In the genomic region with DNA sequence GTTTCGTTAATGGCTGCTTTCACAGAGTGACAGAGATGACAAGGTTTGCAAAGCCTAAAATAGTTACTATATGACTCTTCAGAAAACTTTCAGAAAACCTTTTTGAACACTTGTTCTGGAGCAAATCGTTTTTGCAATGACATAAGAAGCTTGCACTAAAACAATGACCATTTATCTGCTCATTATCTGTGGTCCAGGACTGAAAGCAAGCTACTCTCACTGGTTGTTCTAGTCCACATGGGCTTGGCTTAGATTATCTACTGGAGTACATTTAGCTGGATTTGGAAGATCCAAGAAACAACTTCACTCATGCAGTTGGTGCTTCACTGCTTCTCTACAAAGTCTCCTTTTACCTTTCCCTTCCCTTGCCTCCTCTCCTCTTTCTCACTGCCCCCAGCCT, we compare ENCODE assay signal across 23 cellular contexts.
DNase-seq lines count a peak whose midpoint lies in the region; ATAC-seq and TF ChIP-seq lines count a peak whose summit lies in the region.
"Had no signal": no experiment of that assay in that cellular context is flagged by ENCODE, and none has a peak within 500 bp of the region (broad histone marks: within the 10 kb centered on the region; RNA-seq: fewer than 3 reads in every experiment).

No MANE protein-coding gene starts in this region.

- H3K27me3 Mint-ChIP-seq in WTC11 (ENCODE audit: low read depth): no peaks in the 10 kb centered on the region
- H3K27me3 Mint-ChIP-seq: CD4-positive, alpha-beta memory T cell; CD4-positive, CD25-positive, alpha-beta regulatory T cell; CD8-positive, alpha-beta memory T cell had no signal

- H3K27ac ChIP-seq in HCT116 (ENCODE audit: low read depth, low read length) (no peak overlapping the region), OCI-LY3 (ENCODE audit: low read length) (no peak overlapping the region), heart left ventricle (no peak overlapping the region)
- H3K27ac ChIP-seq: 22Rv1, A549, BLaER1 had no signal

- H2AFZ ChIP-seq in HCT116 (ENCODE audit: low read depth, low read length, poor library complexity, severe bottlenecking) (peak overlapping the region; percentile 4), OCI-LY3 (ENCODE audit: low read depth, low read length) (0 out of 2 replicates have a peak overlapping the region, but pooled peaks have one; percentile 33)

- H3K4me2 ChIP-seq in HCT116 (ENCODE audit: low read length) (no peak overlapping the region), OCI-LY3 (ENCODE audit: low read length) (peak overlapping the region; percentile 9; the same call in 1 of the 2 replicates)
- H3K4me2 ChIP-seq: A549, BLaER1 had no signal

- BruUV-seq in HCT116 (replicated peaks; lab: Mats Ljungman, UMichigan): no TSS peak

- TF ChIP-seq CTCF in HCT116 (IDR thresholded peaks at IDR 0.05 in 2 of 3, conservative IDR thresholded peaks at IDR 0.05 in 1 of 3; ENCODE audit: borderline replicate concordance in 1 of 3, insufficient read depth in 1 of 3, low read depth in 2 of 3, low read length in 2 of 3) (no peak), OCI-LY3 (IDR thresholded peaks at IDR 0.05; ENCODE audit: low read depth, low read length) (no peak), WTC11 (IDR thresholded peaks at IDR 0.05) (no peak), heart left ventricle (IDR thresholded peaks at IDR 0.05) (no peak)

- no peak for ATAC-seq in HCT116
- no peak for ATAC-seq in WTC11
- no peak for ATAC-seq in GM21619 (IDR thresholded peaks at IDR 0.05; ENCODE audit: unreplicated experiment)
- ATAC-seq in heart left ventricle: no peak
- ATAC-seq in HG03439 (IDR thresholded peaks at IDR 0.05; ENCODE audit: unreplicated experiment): no peak
- ATAC-seq: A549 had no signal

- no peaks in the 10 kb centered on the region for H3K9me3 Mint-ChIP-seq in WTC11

- CTCF ChIA-PET in HCT116 (lab: Charles Lee) (no interaction called here), WTC11 (lab: Charles Lee) (no interaction called here)

- no peaks in the 10 kb centered on the region for H3K9me3 ChIP-seq in HCT116 (ENCODE audit: control insufficient read depth in 1 of 2, insufficient read depth in 1 of 2, low read depth in 1 of 2, low read length in 2 of 2)
- no peaks in the 10 kb centered on the region for H3K9me3 ChIP-seq in OCI-LY3 (ENCODE audit: insufficient read depth, low read length)
- H3K9me3 ChIP-seq in heart left ventricle: peaks cover 0 to 10% (median 0%) of the 10 kb centered on the region in 12 donors
- H3K9me3 ChIP-seq: A549, BE2C, BLaER1 had no signal

- H3K4me3 ChIP-seq in HCT116 (replicated peaks in 1 of 2; ENCODE audit: low read depth in 1 of 2, low read length in 2 of 2): no peak overlapping the region
- H3K4me3 ChIP-seq in OCI-LY3 (ENCODE audit: low read length): no peak overlapping the region
- no peak overlapping the region for H3K4me3 ChIP-seq in heart left ventricle
- H3K4me3 ChIP-seq: A549, BLaER1 had no signal

- peaks cover 33% of the 10 kb centered on the region for H3K4me1 Mint-ChIP-seq in WTC11
- H3K4me1 Mint-ChIP-seq: CD14-positive monocyte; CD4-positive, alpha-beta memory T cell; CD4-positive, CD25-positive, alpha-beta regulatory T cell; CD8-positive, alpha-beta memory T cell had no signal

- H3K9me2 ChIP-seq in HCT116 (ENCODE audit: insufficient read depth): no peaks in the 10 kb centered on the region

- H3K27me3 ChIP-seq in HCT116 (ENCODE audit: insufficient read depth, low read length) (no peaks in the 10 kb centered on the region), OCI-LY3 (ENCODE audit: low read depth, low read length) (no peaks in the 10 kb centered on the region), heart left ventricle (no peaks in the 10 kb centered on the region)
- H3K27me3 ChIP-seq: BE2C, BLaER1 had no signal

- H4K20me1 ChIP-seq in HCT116 (ENCODE audit: insufficient read depth): no peaks in the 10 kb centered on the region
- H4K20me1 ChIP-seq in OCI-LY3 (ENCODE audit: insufficient read depth, low read length): no peaks in the 10 kb centered on the region
- H4K20me1 ChIP-seq: BLaER1 had no signal

- DNase-seq in HCT116 (ENCODE audit: low read depth, low spot score) (no peak), WTC11 (ENCODE audit: low spot score) (no peak), heart left ventricle (no peak)
- DNase-seq: BE2C; C1 segment of cervical spinal cord; CD4-positive, alpha-beta memory T cell; CD4-positive, CD25-positive, alpha-beta regulatory T cell; CD8-positive, alpha-beta memory T cell; COR-L47; DMS 273 treated with DMSO at 0.1 percent for 48 hours; DMS153; DMS53; DMS79; DND-41; EL; GDM1 had no signal

- no peaks in the 10 kb centered on the region for H3K36me3 Mint-ChIP-seq in WTC11
- H3K36me3 Mint-ChIP-seq: CD14-positive monocyte; CD4-positive, alpha-beta memory T cell; CD4-positive, CD25-positive, alpha-beta regulatory T cell; CD8-positive, alpha-beta memory T cell had no signal

- 48 to 63% (median 52%) methylated on average over 2 of the region's 2 CpGs for WGBS in heart left ventricle, 4 donors

- intact Hi-C loops in HCT116 (cut with micrococcal nuclease) (no loop called here), heart left ventricle (cut with DNase I) (no loop called here)

- H3K4me3 Mint-ChIP-seq in WTC11: no peak overlapping the region
- H3K4me3 Mint-ChIP-seq: CD14-positive monocyte; CD4-positive, alpha-beta memory T cell; CD4-positive, CD25-positive, alpha-beta regulatory T cell; CD8-positive, alpha-beta memory T cell had no signal

- H3K4me1 ChIP-seq in HCT116 (ENCODE audit: control insufficient read depth in 1 of 2, insufficient read depth in 2 of 2, low read length in 2 of 2) (no peaks in the 10 kb centered on the region), OCI-LY3 (ENCODE audit: low read length) (peaks cover 9% of the 10 kb centered on the region), heart left ventricle (no peaks in the 10 kb centered on the region)
- H3K4me1 ChIP-seq: A549, BE2C, BLaER1 had no signal

- H3K27ac Mint-ChIP-seq in WTC11: peak overlapping the region; percentile 4; the same call in 1 of the 2 replicates
- H3K27ac Mint-ChIP-seq: CD14-positive monocyte; CD4-positive, alpha-beta memory T cell; CD4-positive, CD25-positive, alpha-beta regulatory T cell; CD8-positive, alpha-beta memory T cell had no signal

- H3K36me3 ChIP-seq in HCT116 (ENCODE audit: control insufficient read depth in 1 of 2, insufficient read depth in 2 of 2, low read length in 2 of 2) (no peaks in the 10 kb centered on the region), OCI-LY3 (replicated peaks; ENCODE audit: low read depth, low read length) (no peaks in the 10 kb centered on the region), heart left ventricle (no peaks in the 10 kb centered on the region)
- H3K36me3 ChIP-seq: BE2C, BLaER1 had no signal

- H3K79me2 ChIP-seq in HCT116 (ENCODE audit: insufficient read depth, low read length): no peaks in the 10 kb centered on the region
- no peaks in the 10 kb centered on the region for H3K79me2 ChIP-seq in OCI-LY3 (ENCODE audit: low read length)

- POLR2A ChIA-PET in HCT116 (lab: Charles Lee) (no interaction called here), WTC11 (lab: Charles Lee) (no interaction called here)

- H3K9ac ChIP-seq in HCT116 (ENCODE audit: low read length) (no peak overlapping the region), OCI-LY3 (ENCODE audit: low read length) (no peak overlapping the region)
- H3K9ac ChIP-seq: BLaER1 had no signal

- TF ChIP-seq RAD21 in HCT116 (IDR thresholded peaks at IDR 0.05; ENCODE audit: low read depth): no peak

- RAD21 ChIA-PET in HCT116 (lab: Charles Lee; ENCODE audit: low non-redundant PET in 1 of 2, low total read pairs in 2 of 2, uncharacterized antibody in 2 of 2, unreplicated experiment in 2 of 2): no interaction called here

- no peak for TF ChIP-seq POLR2A in HCT116 (IDR thresholded peaks at IDR 0.05; ENCODE audit: borderline replicate concordance, extremely low read depth, insufficient read depth, insufficient read length)
- TF ChIP-seq POLR2A in heart left ventricle (IDR thresholded peaks at IDR 0.05): no peak

TF ChIP-seq in HCT116, 20 proteins besides CTCF, POLR2A, EP300 and RAD21:
- TF ChIP-seq MAX (IDR thresholded peaks at IDR 0.05) (no peak), ZFX (IDR thresholded peaks at IDR 0.05) (no peak), EGR1 (IDR thresholded peaks at IDR 0.05; ENCODE audit: low read depth) (no peak), EZH2phosphoT487 (IDR thresholded peaks at IDR 0.05; ENCODE audit: borderline replicate concordance) (no peak), SRF (IDR thresholded peaks at IDR 0.05; ENCODE audit: low read depth) (no peak), SP1 (IDR thresholded peaks at IDR 0.05; ENCODE audit: low read depth) (no peak)

TF ChIP-seq in WTC11, 78 proteins besides CTCF, POLR2A, EP300 and RAD21:
- TF ChIP-seq FOXK1 (CRISPR knock-in tag; IDR thresholded peaks at IDR 0.05): no peak
- TF ChIP-seq, protein P1, sequence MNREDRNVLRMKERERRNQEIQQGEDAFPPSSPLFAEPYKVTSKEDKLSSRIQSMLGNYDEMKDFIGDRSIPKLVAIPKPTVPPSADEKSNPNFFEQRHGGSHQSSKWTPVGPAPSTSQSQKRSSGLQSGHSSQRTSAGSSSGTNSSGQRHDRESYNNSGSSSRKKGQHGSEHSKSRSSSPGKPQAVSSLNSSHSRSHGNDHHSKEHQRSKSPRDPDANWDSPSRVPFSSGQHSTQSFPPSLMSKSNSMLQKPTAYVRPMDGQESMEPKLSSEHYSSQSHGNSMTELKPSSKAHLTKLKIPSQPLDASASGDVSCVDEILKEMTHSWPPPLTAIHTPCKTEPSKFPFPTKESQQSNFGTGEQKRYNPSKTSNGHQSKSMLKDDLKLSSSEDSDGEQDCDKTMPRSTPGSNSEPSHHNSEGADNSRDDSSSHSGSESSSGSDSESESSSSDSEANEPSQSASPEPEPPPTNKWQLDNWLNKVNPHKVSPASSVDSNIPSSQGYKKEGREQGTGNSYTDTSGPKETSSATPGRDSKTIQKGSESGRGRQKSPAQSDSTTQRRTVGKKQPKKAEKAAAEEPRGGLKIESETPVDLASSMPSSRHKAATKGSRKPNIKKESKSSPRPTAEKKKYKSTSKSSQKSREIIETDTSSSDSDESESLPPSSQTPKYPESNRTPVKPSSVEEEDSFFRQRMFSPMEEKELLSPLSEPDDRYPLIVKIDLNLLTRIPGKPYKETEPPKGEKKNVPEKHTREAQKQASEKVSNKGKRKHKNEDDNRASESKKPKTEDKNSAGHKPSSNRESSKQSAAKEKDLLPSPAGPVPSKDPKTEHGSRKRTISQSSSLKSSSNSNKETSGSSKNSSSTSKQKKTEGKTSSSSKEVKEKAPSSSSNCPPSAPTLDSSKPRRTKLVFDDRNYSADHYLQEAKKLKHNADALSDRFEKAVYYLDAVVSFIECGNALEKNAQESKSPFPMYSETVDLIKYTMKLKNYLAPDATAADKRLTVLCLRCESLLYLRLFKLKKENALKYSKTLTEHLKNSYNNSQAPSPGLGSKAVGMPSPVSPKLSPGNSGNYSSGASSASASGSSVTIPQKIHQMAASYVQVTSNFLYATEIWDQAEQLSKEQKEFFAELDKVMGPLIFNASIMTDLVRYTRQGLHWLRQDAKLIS (CRISPR knock-in tag; IDR thresholded peaks at IDR 0.05; ENCODE audit: borderline replicate concordance): no peak
